Comparison of ENCODE assay signal across 25 cellular contexts in the genomic region with DNA sequence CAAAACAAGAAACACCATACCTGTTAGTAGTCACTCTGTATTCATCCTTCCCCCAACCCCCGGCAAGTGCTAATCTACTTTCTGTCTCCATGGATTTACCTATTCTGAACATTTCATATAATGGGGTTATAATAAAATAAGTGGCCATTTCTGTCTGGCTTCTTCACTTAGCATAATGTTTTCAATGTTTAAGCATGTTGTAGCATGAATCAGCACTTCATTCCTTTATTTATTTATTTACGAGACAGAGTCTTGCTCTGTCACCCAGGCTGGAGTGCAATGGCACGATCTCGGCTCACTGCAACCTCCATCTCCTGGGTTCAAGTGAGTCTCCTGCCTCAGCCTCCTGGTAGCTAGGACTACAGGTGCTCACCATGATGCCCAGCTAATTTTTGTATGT.
"Had no signal": no experiment of that assay in that cellular context is flagged by ENCODE, and none has a peak within 500 bp of the region (broad histone marks: within the 10 kb centered on the region; RNA-seq: fewer than 3 reads in every experiment).

No MANE protein-coding gene starts in this region.

- H3K4me3 ChIP-seq: ascending aorta had no signal

- DNase-seq: activated CD4-positive, alpha-beta T cell treated with anti-CD3 and anti-CD28 coated beads for 36 hours; activated CD4-positive, alpha-beta T cell treated with anti-CD3 and anti-CD28 coated beads, Interleukin-2, amount 10 ng/mL, durations not matched to agents 7 days and 5 days; activated CD4-positive, alpha-beta T cell treated with anti-CD3 and anti-CD28 coated beads, Interleukin-2, amount 50 U/mL, for 48 hours; activated CD8-positive, alpha-beta T cell treated with anti-CD3 and anti-CD28 coated beads, Interleukin-2, amount 10 ng/mL, durations not matched to agents 7 days and 5 days; activated gamma-delta T cell; activated naive CD4-positive, alpha-beta T cell treated with Interleukin-2 at 50 U/mL for 16 hours; activated naive CD8-positive, alpha-beta T cell treated with anti-CD3 and anti-CD28 coated beads, Interleukin-2, amount 10 ng/mL, durations not matched to agents 7 days and 5 days; activated T-cell treated with anti-CD3 and anti-CD28 coated beads, Interleukin-2, amount 50 U/mL, for 24 hours; amygdala; NCI-H1105; NCI-H1436; NCI-H1694 treated with DMSO at 0.1 percent for 48 hours; NCI-H2029; NCI-H2107; NCI-H2171; NCI-H510A; NCI-H526; NCI-H748 treated with DMSO at 0.1 percent for 48 hours; NK-92 treated with Interleukin-12 subunit alpha and Interleukin-12 subunit beta, amount 100 ng/mL, for 24 hours; OCI-M1; Right ventricle myocardium superior; SW 1271 had no signal

- H3K9me3 ChIP-seq: ascending aorta had no signal

- ATAC-seq: activated CD4-positive, alpha-beta T cell treated with anti-CD3 and anti-CD28 coated beads for 36 hours; activated CD4-positive, CD25-positive, alpha-beta regulatory T cell treated with anti-CD3 and anti-CD28 coated beads, Interleukin-2, amount 50 U/mL, for 24 hours; activated CD8-positive, alpha-beta T cell treated with anti-CD3 and anti-CD28 coated beads, Interleukin-2, amount 10 ng/mL, durations not matched to agents 7 days and 5 days had no signal

- H3K27me3 ChIP-seq: ascending aorta had no signal

- FAIRE-seq: TTC549 had no signal

- H3K36me3 ChIP-seq: ascending aorta had no signal
